20 cellular contexts compared by ENCODE assay signal in genomic region chr9:84323777-84324317, GRCh38. TPM values are rescaled to one million over a fixed set of nuclear protein-coding genes. Genes with fewer than 3 reads are reported as not detected.
DNase-seq lines count a peak whose midpoint lies in the region; ATAC-seq and TF ChIP-seq lines count a peak whose summit lies in the region.
"Had no signal": no experiment of that assay in that cellular context is flagged by ENCODE, and none has a peak within 500 bp of the region (broad histone marks: within the 10 kb centered on the region; RNA-seq: fewer than 3 reads in every experiment).

No MANE protein-coding gene starts in this region.

- H3K36me3 ChIP-seq in effector memory CD4-positive, alpha-beta T cell (ENCODE audit: control insufficient read depth, insufficient read depth, low read length): no peaks in the 10 kb centered on the region
- no peaks in the 10 kb centered on the region for H3K36me3 ChIP-seq in SK-N-SH (replicated peaks in 1 of 2; ENCODE audit: control insufficient read depth in 1 of 2, insufficient read depth in 2 of 2, low read length in 1 of 2)
- H3K36me3 ChIP-seq: Peyer's patch had no signal

- H3K9me2 ChIP-seq in SK-N-SH: no peaks in the 10 kb centered on the region

- no peaks in the 10 kb centered on the region for H3K36me3 Mint-ChIP-seq in dendritic cell treated with granulocyte-macrophage colony-stimulating factor and Interleukin-4, amounts not matched to agents 40 ng/mL and 50 ng/mL, for 4 days (ENCODE audit: low read depth)
- H3K36me3 Mint-ChIP-seq in neural crest cell (ENCODE audit: low read depth): no peaks in the 10 kb centered on the region
- peaks cover 7% of the 10 kb centered on the region for H3K36me3 Mint-ChIP-seq in natural killer cell treated with Interleukin-12 subunit alpha and Interleukin-12 subunit beta and Interleukin-15 and Interleukin-18, amount 100 ng/mL, for 72 hours
- H3K36me3 Mint-ChIP-seq: T-cell had no signal

- H3K27ac Mint-ChIP-seq in dendritic cell treated with granulocyte-macrophage colony-stimulating factor and Interleukin-4, amounts not matched to agents 40 ng/mL and 50 ng/mL, for 4 days: peak overlapping the region; percentile 21
- H3K27ac Mint-ChIP-seq in neural crest cell (ENCODE audit: unreplicated experiment): peak overlapping the region; percentile 2
- H3K27ac Mint-ChIP-seq in natural killer cell treated with Interleukin-12 subunit alpha and Interleukin-12 subunit beta and Interleukin-15 and Interleukin-18, amount 100 ng/mL, for 72 hours: no peak overlapping the region
- H3K27ac Mint-ChIP-seq: activated CD8-positive, alpha-beta T cell treated with anti-CD3 and anti-CD28 coated beads for 36 hours; activated naive CD8-positive, alpha-beta T cell treated with anti-CD3 and anti-CD28 coated beads, Interleukin-2, amount 50 U/mL, for 24 hours; activated T-helper 1 cell treated with anti-CD3 and anti-CD28 coated beads, Interleukin-12 subunit alpha, Interleukin-12 subunit beta, Interleukin-2, Interleukin-4 antibody, amounts not matched to agents 30 ng/mL and 10 ng/mL and 1 ng/mL, durations not matched to agents 14 hours and 24 hours and 36 hours; T-cell had no signal

- H3K79me2 ChIP-seq in SK-N-SH (ENCODE audit: insufficient read depth): no peaks in the 10 kb centered on the region

- TF ChIP-seq EP300 in SK-N-SH (IDR thresholded peaks at IDR 0.05; ENCODE audit: borderline replicate concordance in 1 of 2, low read depth in 1 of 2, low read length in 1 of 2): no peak

- no peak for TF ChIP-seq RAD21 in SK-N-SH (IDR thresholded peaks at IDR 0.05; ENCODE audit: low read length)

- H3F3A ChIP-seq in SK-N-SH (replicated peaks; ENCODE audit: insufficient read depth): no peaks in the 10 kb centered on the region

- no peak overlapping the region for H3K4me3 Mint-ChIP-seq in dendritic cell treated with granulocyte-macrophage colony-stimulating factor and Interleukin-4, amounts not matched to agents 40 ng/mL and 50 ng/mL, for 4 days
- no peak overlapping the region for H3K4me3 Mint-ChIP-seq in neural crest cell
- no peak overlapping the region for H3K4me3 Mint-ChIP-seq in natural killer cell treated with Interleukin-12 subunit alpha and Interleukin-12 subunit beta and Interleukin-15 and Interleukin-18, amount 100 ng/mL, for 72 hours
- H3K4me3 Mint-ChIP-seq: activated CD8-positive, alpha-beta T cell treated with anti-CD3 and anti-CD28 coated beads for 36 hours; activated naive CD8-positive, alpha-beta T cell treated with anti-CD3 and anti-CD28 coated beads, Interleukin-2, amount 50 U/mL, for 24 hours; activated T-helper 1 cell treated with anti-CD3 and anti-CD28 coated beads, Interleukin-12 subunit alpha, Interleukin-12 subunit beta, Interleukin-2, Interleukin-4 antibody, amounts not matched to agents 30 ng/mL and 10 ng/mL and 1 ng/mL, durations not matched to agents 14 hours and 24 hours and 36 hours; stimulated activated naive CD8-positive, alpha-beta T cell treated with anti-CD3 and anti-CD28 coated beads, Interleukin-15, amount 100 ng/mL, for 72 hours; T-cell had no signal

- no peak overlapping the region for H3K9ac ChIP-seq in SK-N-SH

- no peaks in the 10 kb centered on the region for H4K20me1 ChIP-seq in SK-N-SH (ENCODE audit: insufficient read depth)

- H3K27ac ChIP-seq in effector memory CD4-positive, alpha-beta T cell (ENCODE audit: insufficient read depth, low read length, poor library complexity, severe bottlenecking): no peak overlapping the region
- no peak overlapping the region for H3K27ac ChIP-seq in SK-N-SH (ENCODE audit: low read depth in 2 of 2, low read length in 1 of 2)
- H3K27ac ChIP-seq: Peyer's patch had no signal

- no peaks in the 10 kb centered on the region for H3K27me3 Mint-ChIP-seq in dendritic cell treated with granulocyte-macrophage colony-stimulating factor and Interleukin-4, amounts not matched to agents 40 ng/mL and 50 ng/mL, for 4 days
- H3K27me3 Mint-ChIP-seq in neural crest cell (ENCODE audit: low read depth): no peaks in the 10 kb centered on the region
- H3K27me3 Mint-ChIP-seq in natural killer cell treated with Interleukin-12 subunit alpha and Interleukin-12 subunit beta and Interleukin-15 and Interleukin-18, amount 100 ng/mL, for 72 hours: no peaks in the 10 kb centered on the region

- H3K27me3 ChIP-seq in effector memory CD4-positive, alpha-beta T cell (replicated peaks; ENCODE audit: control insufficient read depth, insufficient read depth, low read length, poor library complexity, severe bottlenecking): no peaks in the 10 kb centered on the region
- no peaks in the 10 kb centered on the region for H3K27me3 ChIP-seq in SK-N-SH (ENCODE audit: insufficient read depth)
- H3K27me3 ChIP-seq: Peyer's patch had no signal

- TF ChIP-seq CTCF in neural crest cell (conservative IDR thresholded peaks at IDR 0.05) (no peak), SK-N-SH (IDR thresholded peaks at IDR 0.05) (no peak)

- DNase-seq in CD1c-positive myeloid dendritic cell (ENCODE audit: extremely low spot score) (peak; percentile 10), NOMO-1 treated with dmso at 0.1 percent for 144 hours (lab: John Stamatoyannopoulos, UW; ENCODE audit: unreplicated experiment) (peak; percentile 18), neural crest cell (ENCODE audit: low read depth, low spot score) (no peak), SK-N-SH (no peak)
- DNase-seq in effector memory CD4-positive, alpha-beta T cell: no peak
- DNase-seq in natural killer cell treated with Interleukin-12 subunit alpha and Interleukin-12 subunit beta and Interleukin-15 and Interleukin-18, amount 100 ng/mL, for 72 hours (ENCODE audit: low spot score): no peak
- DNase-seq: activated CD8-positive, alpha-beta T cell treated with anti-CD3 and anti-CD28 coated beads for 36 hours; activated naive CD8-positive, alpha-beta T cell treated with anti-CD3 and anti-CD28 coated beads, Interleukin-2, amount 50 U/mL, for 24 hours; Caco-2; foreskin fibroblast; left ventricle myocardium superior; NCI-H187; Peyer's patch; retina; stimulated activated naive CD8-positive, alpha-beta T cell treated with anti-CD3 and anti-CD28 coated beads, Interleukin-15, amount 100 ng/mL, for 72 hours; T-cell had no signal

- no peak overlapping the region for H3K4me3 ChIP-seq in effector memory CD4-positive, alpha-beta T cell (ENCODE audit: insufficient read depth, low read depth, low read length, poor library complexity, severe bottlenecking)
- H3K4me3 ChIP-seq in SK-N-SH (ENCODE audit: low read depth in 2 of 2, low read length in 1 of 2): no peak overlapping the region
- H3K4me3 ChIP-seq: Peyer's patch had no signal

- H3K9me3 ChIP-seq in effector memory CD4-positive, alpha-beta T cell (ENCODE audit: control insufficient read depth, low read length): no peaks in the 10 kb centered on the region
- 0 out of 2 replicates have a peak, but pooled peaks cover 5% of the 10 kb centered on the region for H3K9me3 ChIP-seq in SK-N-SH
- H3K9me3 ChIP-seq: Caco-2 had no signal

- CTCF ChIA-PET in SK-N-SH (lab: Yijun Ruan, JAX): interaction anchor here (0.9 to 1.7 kb wide), 4 partner anchors 8 to 63 kb away, joined by 3 to 7 read pairs (median 4); no protein-coding TSS in a partner anchor

- peaks cover 17% of the 10 kb centered on the region for H3K4me1 Mint-ChIP-seq in dendritic cell treated with granulocyte-macrophage colony-stimulating factor and Interleukin-4, amounts not matched to agents 40 ng/mL and 50 ng/mL, for 4 days (ENCODE audit: low read depth)
- peaks cover 6% of the 10 kb centered on the region for H3K4me1 Mint-ChIP-seq in neural crest cell
- H3K4me1 Mint-ChIP-seq in natural killer cell treated with Interleukin-12 subunit alpha and Interleukin-12 subunit beta and Interleukin-15 and Interleukin-18, amount 100 ng/mL, for 72 hours (ENCODE audit: low read depth in 2 of 2): peaks cover 0 to 6% of the 10 kb centered on the region in 2 donors
- H3K4me1 Mint-ChIP-seq: activated naive CD8-positive, alpha-beta T cell treated with anti-CD3 and anti-CD28 coated beads, Interleukin-2, amount 50 U/mL, for 24 hours; stimulated activated naive CD8-positive, alpha-beta T cell treated with anti-CD3 and anti-CD28 coated beads, Interleukin-15, amount 100 ng/mL, for 72 hours; T-cell had no signal

- POLR2A ChIA-PET in SK-N-SH (lab: Yijun Ruan, JAX): no interaction called here

- H3K4me2 ChIP-seq in SK-N-SH: no peak overlapping the region

- peaks cover 5% of the 10 kb centered on the region for H3K9me3 Mint-ChIP-seq in dendritic cell treated with granulocyte-macrophage colony-stimulating factor and Interleukin-4, amounts not matched to agents 40 ng/mL and 50 ng/mL, for 4 days
- H3K9me3 Mint-ChIP-seq in neural crest cell: no peaks in the 10 kb centered on the region
- H3K9me3 Mint-ChIP-seq in natural killer cell treated with Interleukin-12 subunit alpha and Interleukin-12 subunit beta and Interleukin-15 and Interleukin-18, amount 100 ng/mL, for 72 hours: no peaks in the 10 kb centered on the region

- no peaks in the 10 kb centered on the region for H3K4me1 ChIP-seq in effector memory CD4-positive, alpha-beta T cell (ENCODE audit: control insufficient read depth, insufficient read depth, low read length, poor library complexity, severe bottlenecking)
- no peaks in the 10 kb centered on the region for H3K4me1 ChIP-seq in SK-N-SH (ENCODE audit: control insufficient read depth in 1 of 2, insufficient read depth in 2 of 2, low read depth in 1 of 2, low read length in 1 of 2)
- H3K4me1 ChIP-seq: Caco-2 had no signal

- 75% methylated on average over 3 of the region's 3 CpGs for WGBS in SK-N-SH (ENCODE audit: low lambda C conversion rate)

- H2AFZ ChIP-seq in SK-N-SH (ENCODE audit: low read depth): no peak overlapping the region

- no peak for ATAC-seq in HG02588 (IDR thresholded peaks at IDR 0.05; ENCODE audit: unreplicated experiment)
- ATAC-seq in natural killer cell treated with Interleukin-12 subunit alpha and Interleukin-12 subunit beta and Interleukin-15 and Interleukin-18, amount 100 ng/mL, for 72 hours: no peak
- ATAC-seq: activated CD8-positive, alpha-beta T cell treated with anti-CD3 and anti-CD28 coated beads for 36 hours; activated naive CD8-positive, alpha-beta T cell treated with anti-CD3 and anti-CD28 coated beads, Interleukin-2, amount 50 U/mL, for 24 hours; left ventricle myocardium superior; stimulated activated naive CD8-positive, alpha-beta T cell treated with anti-CD3 and anti-CD28 coated beads, Interleukin-15, amount 100 ng/mL, for 72 hours; T-cell had no signal

- intact Hi-C loops in dendritic cell treated with granulocyte-macrophage colony-stimulating factor and Interleukin-4, amounts not matched to agents 40 ng/mL and 50 ng/mL, for 4 days (cut with micrococcal nuclease): no loop called here

TF ChIP-seq in SK-N-SH, 30 proteins besides CTCF, POLR2A, EP300 and RAD21 (continues in another document):
- TF ChIP-seq GABPA (IDR thresholded peaks at IDR 0.05; ENCODE audit: low read depth) (no peak), POLR2AphosphoS5 (IDR thresholded peaks at IDR 0.05; ENCODE audit: low read depth, low read length) (no peak)

RNA-seq across cellular contexts. Expression of gene SLC28A3, which starts 16.7 kb away (rescaled TPM):
- not detected in 2 replicates for total RNA-seq in neural crest cell
- polyA plus RNA-seq in SK-N-SH (2012; rRNA removed): 0.23 and 0.45 TPM in 2 replicates
- 0.32 and 0.35 TPM in 2 replicates for polyA plus RNA-seq in SK-N-SH (2012; cell fraction: cytosol; rRNA removed)
- polyA plus RNA-seq in SK-N-SH (2012; cell fraction: nucleus; rRNA removed): 0.16 and 0.48 TPM in 2 replicates
- total RNA-seq in natural killer cell treated with Interleukin-12 subunit alpha and Interleukin-12 subunit beta and Interleukin-15 and Interleukin-18, amount 100 ng/mL, for 72 hours: under 1 TPM; 0.07 to 0.08 TPM
- total RNA-seq: NCI-H460, T-cell had no signal

Comparison
In these comparisons a context has a peak if more than half of its experiments do, and no peak if none do; other contexts are left out.
1. DNase-seq: peak in CD1c-positive myeloid dendritic cell (single experiment) and NOMO-1 treated with dmso at 0.1 percent for 144 hours (single experiment); none in neural crest cell (single experiment), effector memory CD4-positive, alpha-beta T cell (0 of 3), SK-N-SH (single experiment) and natural killer cell treated with Interleukin-12 subunit alpha and Interleukin-12 subunit beta and Interleukin-15 and Interleukin-18, amount 100 ng/mL, for 72 hours (single experiment).
2. H3K27ac Mint-ChIP-seq: peak in dendritic cell treated with granulocyte-macrophage colony-stimulating factor and Interleukin-4, amounts not matched to agents 40 ng/mL and 50 ng/mL, for 4 days (single experiment) and neural crest cell (single experiment); none in natural killer cell treated with Interleukin-12 subunit alpha and Interleukin-12 subunit beta and Interleukin-15 and Interleukin-18, amount 100 ng/mL, for 72 hours (0 of 2).